9 cellular contexts compared by ENCODE assay signal in the genomic region with DNA sequence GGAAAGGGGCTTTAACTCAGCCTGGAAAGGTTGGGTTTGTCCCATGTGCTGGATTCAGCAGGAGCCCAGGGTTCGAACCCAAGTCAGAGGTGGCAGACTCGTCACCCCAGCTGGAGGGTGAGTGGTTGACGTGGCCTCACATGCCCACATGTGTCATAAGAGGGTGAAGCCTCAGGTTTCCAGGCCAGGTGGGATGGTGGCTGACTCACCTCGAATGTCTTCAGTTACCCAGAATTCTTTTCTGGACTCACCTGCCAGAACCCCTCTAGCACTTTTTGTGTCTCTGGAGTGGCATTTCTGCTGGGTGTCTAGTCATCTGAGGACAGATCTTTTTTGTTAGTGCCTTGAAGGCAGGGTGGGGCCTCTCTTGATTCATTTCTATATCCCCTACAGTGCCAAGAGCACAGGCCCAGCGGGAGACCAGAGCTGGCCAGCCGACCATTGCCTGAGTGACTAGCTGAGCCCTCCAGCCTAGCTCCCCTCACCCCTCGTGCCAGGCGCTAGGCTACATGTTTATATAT. TPM values are rescaled to one million over a fixed set of nuclear protein-coding genes. Genes with fewer than 3 reads are reported as not detected.
A peak's percentile ranks its signal among the peaks of the same experiment; 100 is the strongest.
DNase-seq lines count a peak whose midpoint lies in the region; ATAC-seq lines count a peak whose summit lies in the region.
"Had no signal": no experiment of that assay in that cellular context is flagged by ENCODE, and none has a peak within 500 bp of the region (broad histone marks: within the 10 kb centered on the region; RNA-seq: fewer than 3 reads in every experiment).

No MANE protein-coding gene starts in this region.

- H3F3A ChIP-seq in GM23248 (ENCODE audit: insufficient read depth), result peaks cover 27% of the 10 kb centered on the region

- peaks cover 30% of the 10 kb centered on the region for H3K36me3 Mint-ChIP-seq in T-cell

- no peaks in the 10 kb centered on the region for H3K9me3 ChIP-seq in GM23248 (ENCODE audit: low read depth)

- peaks cover 32 to 54% (median 50%) of the 10 kb centered on the region in 3 donors for H3K4me1 Mint-ChIP-seq in T-cell

- H3K27ac ChIP-seq in GM23248 (peak overlapping the region; percentile 81), epithelial cell of prostate (peak overlapping the region; percentile 97), skin epidermis (peak overlapping the region in 19 of 21 experiments; percentile 0 to 91 (median 74))

- H3K9ac ChIP-seq in GM23248, result peak overlapping the region; percentile 28

- 64 to 67% methylated on average over 8 of the region's 8 CpGs for WGBS in GM23248 (ENCODE audit: low coverage in 1 of 2, low lambda C conversion rate in 2 of 2, missing lambda C conversion rate in 2 of 2), 2 experiments

- no peak overlapping the region for H3K4me2 ChIP-seq in GM23248 (ENCODE audit: unreplicated experiment)

- no peaks in the 10 kb centered on the region for H3K36me3 ChIP-seq in GM23248 (ENCODE audit: low read depth)

- ATAC-seq in T-cell (replicated peaks in 1 of 4) (peak in 3 of 4 experiments; percentile 17 to 48 (median 45)), HG03342 (IDR thresholded peaks at IDR 0.05; ENCODE audit: unreplicated experiment) (no peak), HG02840 (IDR thresholded peaks at IDR 0.05; ENCODE audit: low FRiP score, unreplicated experiment) (no peak)

- CTCF ChIA-PET in T-cell (lab: Charles Lee), result interaction anchor here in 1 of 2 donors (0.5 kb wide), 1 partner anchor 358 kb away, joined by 5 read pairs; no protein-coding TSS in a partner anchor

- no peak overlapping the region for H3K4me3 ChIP-seq in GM23248
- H3K4me3 ChIP-seq in skin epidermis, result no peak overlapping the region

- DNase-seq in GM23248, result peak; percentile 68
- peak in 1 of 34 experiments; percentile 20 for DNase-seq in T-cell
- DNase-seq in epithelial cell of prostate (ENCODE audit: low read depth, low spot score), result peak; percentile 85
- no peak for DNase-seq in anterior cingulate cortex (lab: John Stamatoyannopoulos, UW)
- no peak for DNase-seq in NCI-H187 (lab: John Stamatoyannopoulos, UW)
- DNase-seq: GF-D8 had no signal

- no peak overlapping the region for H3K4me3 Mint-ChIP-seq in T-cell

- no peaks in the 10 kb centered on the region for H4K20me1 ChIP-seq in GM23248 (ENCODE audit: insufficient read depth)

- H3K9me2 ChIP-seq in GM23248 (ENCODE audit: insufficient read depth), result no peaks in the 10 kb centered on the region

- H3K79me2 ChIP-seq in GM23248 (ENCODE audit: insufficient read depth), result 0 out of 2 replicates have a peak, but pooled peaks cover 3% of the 10 kb centered on the region

- H3K27me3 ChIP-seq in GM23248 (replicated peaks; ENCODE audit: insufficient read depth), result no peaks in the 10 kb centered on the region

- H3K27me3 Mint-ChIP-seq in T-cell, result no peaks in the 10 kb centered on the region

- POLR2A ChIA-PET in T-cell (lab: Charles Lee), result no interaction called here

- no peaks in the 10 kb centered on the region for H3K9me3 Mint-ChIP-seq in T-cell

- H2AFZ ChIP-seq in GM23248, result no peak overlapping the region

- peak overlapping the region; percentile 70 to 83 for H3K27ac Mint-ChIP-seq in T-cell

- in situ Hi-C loops in GM23248 (cut with MboI), result no loop called here

- peaks cover 27% of the 10 kb centered on the region for H3K4me1 ChIP-seq in GM23248 (ENCODE audit: insufficient read depth)

RNA-seq across cellular contexts. Expression of a gene that starts 28.1 kb away (rescaled TPM):
- total RNA-seq in GM23248 (2014; rRNA removed; shearing (Covaris generic)), result 3.9 and 8.8 TPM in 2 replicates
- 1.3 and 2.1 TPM in 2 replicates for polyA plus RNA-seq in GM23248 (2016; fragmentation: Nextera tagmentation; extraction: Ambion mirVana)
- total RNA-seq in T-cell, result 10 to 100 TPM; 76.0 to 87.9 (median 80.8) TPM

Comparison
In these comparisons a context has a peak if more than half of its experiments do, and no peak if none do; other contexts are left out.
1. DNase-seq: peak in GM23248 (single experiment) and epithelial cell of prostate (single experiment); none in anterior cingulate cortex (0 of 58) and NCI-H187 (0 of 2).
2. ATAC-seq: peak in T-cell (3 of 4); none in HG03342 (single experiment) and HG02840 (single experiment).
3. Peak in every context shown above with its lines, with median percentiles within 50 percentile points of each other: H3K27ac ChIP-seq.